Comparison of ENCODE assay signal across 13 cellular contexts in genomic region chr2:207458582-207458981, GRCh38.
"Had no signal": no experiment of that assay in that cellular context is flagged by ENCODE, and none has a peak within 500 bp of the region (broad histone marks: within the 10 kb centered on the region; RNA-seq: fewer than 3 reads in every experiment).

No MANE protein-coding gene starts in this region.

- FAIRE-seq: pancreas had no signal

- H3K27ac ChIP-seq: colonic mucosa, epithelial cell of prostate, pancreas, skin epidermis had no signal

- DNase-seq: activated CD4-positive, alpha-beta memory T cell treated with anti-CD3 and anti-CD28 coated beads, Interleukin-2, amount 10 ng/mL, durations not matched to agents 7 days and 5 days; activated CD4-positive, alpha-beta T cell treated with anti-CD3 and anti-CD28 coated beads for 36 hours; activated naive CD8-positive, alpha-beta T cell treated with anti-CD3 and anti-CD28 coated beads, Interleukin-2, amount 10 ng/mL, durations not matched to agents 7 days and 5 days; activated T-cell treated with anti-CD3 and anti-CD28 coated beads, Interleukin-2, amount 50 U/mL, for 72 hours; anterior cingulate cortex; colonic mucosa; effector CD4-positive, alpha-beta T cell; hippocampal formation; kidney glomerular epithelial cell; pancreas; retina had no signal

- H3K4me3 ChIP-seq: colonic mucosa, pancreas, skin epidermis had no signal

- ATAC-seq: activated CD4-positive, alpha-beta T cell treated with anti-CD3 and anti-CD28 coated beads for 36 hours; activated T-cell treated with anti-CD3 and anti-CD28 coated beads, Interleukin-2, amount 50 U/mL, for 72 hours; pancreas had no signal
